In genomic region chr12:50505945-50506344, GRCh38 we compare ENCODE assay signal across 8 cellular contexts. TPM values are rescaled to one million over a fixed set of nuclear protein-coding genes. Genes with fewer than 3 reads are reported as not detected.
DNase-seq lines count a peak whose midpoint lies in the region; ATAC-seq and TF ChIP-seq lines count a peak whose summit lies in the region.

No MANE protein-coding gene starts in this region.

- WGBS in esophagus squamous epithelium, 2 donors, result 4% methylated on average over 3 of the region's 3 CpGs

- H3K36me3 Mint-ChIP-seq in activated CD8-positive, alpha-beta memory T cell treated with anti-CD3 and anti-CD28 coated beads, Interleukin-2, amount 10 ng/mL, durations not matched to agents 7 days and 5 days, result no peaks in the 10 kb centered on the region
- H3K36me3 Mint-ChIP-seq in naive thymus-derived CD8-positive, alpha-beta T cell, result peaks cover 0 to under 1% (median 0%) of the 10 kb centered on the region in 3 donors

- H3K36me3 ChIP-seq in SU-DHL-6 (ENCODE audit: low read length), result no peaks in the 10 kb centered on the region
- H3K36me3 ChIP-seq in esophagus squamous epithelium, result no peaks in the 10 kb centered on the region

- H3K79me2 ChIP-seq in SU-DHL-6 (ENCODE audit: insufficient read depth, low read length), result peaks cover 38% of the 10 kb centered on the region

- CTCF ChIA-PET in activated CD8-positive, alpha-beta memory T cell treated with anti-CD3 and anti-CD28 coated beads, Interleukin-2, amount 10 ng/mL, durations not matched to agents 7 days and 5 days (lab: Charles Lee), result interaction anchor here (0.6 to 11.1 kb wide), 20 partner anchors 8 to 578 kb away, joined by 3 to 135 read pairs (median 6); partner anchors contain the start of gene CSRNP2

- H3K9ac ChIP-seq in SU-DHL-6 (ENCODE audit: low read length), result peak overlapping the region; percentile 80

- peak overlapping the region; percentile 92 for H3K27ac Mint-ChIP-seq in activated CD8-positive, alpha-beta memory T cell treated with anti-CD3 and anti-CD28 coated beads, Interleukin-2, amount 10 ng/mL, durations not matched to agents 7 days and 5 days
- peak overlapping the region; percentile 62 to 95 (median 94) for H3K27ac Mint-ChIP-seq in naive thymus-derived CD8-positive, alpha-beta T cell

- POLR2A ChIA-PET in naive thymus-derived CD8-positive, alpha-beta T cell (lab: Charles Lee), result interaction anchor here (0.6 to 4.5 kb wide), 10 partner anchors 8 to 521 kb away, joined by 3 to 26 read pairs (median 8); partner anchors contain the start of gene ATF1

- H2AFZ ChIP-seq in SU-DHL-6 (ENCODE audit: low read depth, low read length, severe bottlenecking), result peak overlapping the region; percentile 84

- DNase-seq in activated CD8-positive, alpha-beta memory T cell treated with anti-CD3 and anti-CD28 coated beads, Interleukin-2, amount 10 ng/mL, durations not matched to agents 7 days and 5 days, result no peak
- DNase-seq in activated CD8-positive, alpha-beta memory T cell treated with anti-CD3 and anti-CD28 coated beads, Interleukin-2, amount 50 U/mL, for 48 hours, result no peak
- DNase-seq in esophagus squamous epithelium (lab: John Stamatoyannopoulos, UW), result no peak
- peak in 1 of 10 donors; percentile 12 for DNase-seq in naive thymus-derived CD8-positive, alpha-beta T cell
- DNase-seq in SK-N-DZ (ENCODE audit: low spot score), result no peak
- no peak for DNase-seq in GM13976 (ENCODE audit: low spot score)

- peaks cover 38 to 62% (median 39%) of the 10 kb centered on the region in 3 donors for H3K4me1 ChIP-seq in esophagus squamous epithelium

- ATAC-seq in activated CD8-positive, alpha-beta memory T cell treated with anti-CD3 and anti-CD28 coated beads, Interleukin-2, amount 10 ng/mL, durations not matched to agents 7 days and 5 days, result no peak
- no peak for ATAC-seq in naive thymus-derived CD8-positive, alpha-beta T cell
- no peak for ATAC-seq in GM19035 (IDR thresholded peaks at IDR 0.05; ENCODE audit: unreplicated experiment)

- in situ Hi-C loops in GM13976 (cut with MboI; ENCODE audit: low sequenced_read_pairs, unreplicated experiment), result loop anchor here (5.0 kb wide), 1 partner anchor 131 kb away; no protein-coding TSS in a partner anchor

- H3K9me3 ChIP-seq in SU-DHL-6 (ENCODE audit: insufficient read depth, low read length), result no peaks in the 10 kb centered on the region
- no peaks in the 10 kb centered on the region for H3K9me3 ChIP-seq in esophagus squamous epithelium

- H3K9me2 ChIP-seq in SU-DHL-6 (replicated peaks; ENCODE audit: insufficient read depth, low read length), result no peaks in the 10 kb centered on the region

- peak overlapping the region; percentile 70 for H3K4me3 ChIP-seq in SU-DHL-6 (ENCODE audit: insufficient read depth, low read length, poor library complexity, severe bottlenecking)
- H3K4me3 ChIP-seq in esophagus squamous epithelium, result peak overlapping the region; percentile 71 to 98 (median 85)

- no peaks in the 10 kb centered on the region for H3K9me3 Mint-ChIP-seq in activated CD8-positive, alpha-beta memory T cell treated with anti-CD3 and anti-CD28 coated beads, Interleukin-2, amount 10 ng/mL, durations not matched to agents 7 days and 5 days (ENCODE audit: low read depth)
- H3K9me3 Mint-ChIP-seq in naive thymus-derived CD8-positive, alpha-beta T cell, result peaks cover 0 to under 1% (median 0%) of the 10 kb centered on the region in 9 donors

- TF ChIP-seq POLR2A in esophagus squamous epithelium (IDR thresholded peaks at IDR 0.05), result no peak

- peaks cover 47% of the 10 kb centered on the region for H3K4me1 Mint-ChIP-seq in activated CD8-positive, alpha-beta memory T cell treated with anti-CD3 and anti-CD28 coated beads, Interleukin-2, amount 10 ng/mL, durations not matched to agents 7 days and 5 days
- peaks cover 32 to 57% (median 51%) of the 10 kb centered on the region in 4 donors for H3K4me1 Mint-ChIP-seq in naive thymus-derived CD8-positive, alpha-beta T cell

- H3K27me3 ChIP-seq in SU-DHL-6 (ENCODE audit: low read length) (no peaks in the 10 kb centered on the region), esophagus squamous epithelium (no peaks in the 10 kb centered on the region)

- no peak overlapping the region for H3K27ac ChIP-seq in SU-DHL-6 (ENCODE audit: low read depth, low read length)
- H3K27ac ChIP-seq in esophagus squamous epithelium, result peak overlapping the region; percentile 3 to 98 (median 94)

- peaks cover 11% of the 10 kb centered on the region; the same call in 1 of the 2 replicates for H3F3A ChIP-seq in SU-DHL-6 (ENCODE audit: insufficient read depth)

- no peaks in the 10 kb centered on the region for H3K27me3 Mint-ChIP-seq in activated CD8-positive, alpha-beta memory T cell treated with anti-CD3 and anti-CD28 coated beads, Interleukin-2, amount 10 ng/mL, durations not matched to agents 7 days and 5 days
- peaks cover 0 to 1% (median 0%) of the 10 kb centered on the region in 5 donors for H3K27me3 Mint-ChIP-seq in naive thymus-derived CD8-positive, alpha-beta T cell

- H4K20me1 ChIP-seq in SU-DHL-6 (ENCODE audit: low read depth, low read length), result peaks cover 13% of the 10 kb centered on the region; the same call in 1 of the 2 replicates

- TF ChIP-seq CTCF in SU-DHL-6 (IDR thresholded peaks at IDR 0.05; ENCODE audit: insufficient read depth, low read length, poor library complexity, severe bottlenecking) (no peak), esophagus squamous epithelium (IDR thresholded peaks at IDR 0.05) (no peak), GM13976 (IDR thresholded peaks at IDR 0.05; ENCODE audit: borderline replicate concordance, control extremely low read depth, extremely low read depth, insufficient read depth, missing control alignments) (no peak)

- H3K4me3 Mint-ChIP-seq in activated CD8-positive, alpha-beta memory T cell treated with anti-CD3 and anti-CD28 coated beads, Interleukin-2, amount 10 ng/mL, durations not matched to agents 7 days and 5 days, result peak overlapping the region; percentile 85
- peak overlapping the region; percentile 93 to 98 (median 96) for H3K4me3 Mint-ChIP-seq in naive thymus-derived CD8-positive, alpha-beta T cell

- H3K4me2 ChIP-seq in SU-DHL-6 (ENCODE audit: low read depth, low read length, poor library complexity, severe bottlenecking), result peak overlapping the region; percentile 70

- intact Hi-C loops in esophagus squamous epithelium (cut with DNase I), result loop anchor here (5.0 kb wide), 1 partner anchor 131 kb away; no protein-coding TSS in a partner anchor

RNA-seq across cellular contexts. Expression of gene DIP2B, which starts 1.2 kb away (rescaled TPM):
- total RNA-seq in activated CD8-positive, alpha-beta memory T cell treated with anti-CD3 and anti-CD28 coated beads, Interleukin-2, amount 10 ng/mL, durations not matched to agents 7 days and 5 days, result 10 to 100 TPM; 14.7 to 14.8 TPM
- 10 to 100 TPM; 31.1 to 57.2 (median 46.5) TPM for total RNA-seq in esophagus squamous epithelium
- total RNA-seq in naive thymus-derived CD8-positive, alpha-beta T cell, result 10 to 100 TPM; 28.6 to 31.5 TPM
- 10 to 100 TPM in 1 of 3 donors, 1 to 10 TPM in 2; 6.2 to 13.5 (median 9.4) TPM for polyA plus RNA-seq in naive thymus-derived CD8-positive, alpha-beta T cell
- polyA plus RNA-seq in SK-N-DZ (2014; cell fraction: cytosol; rRNA removed), result 21.8 and 25.9 TPM in 2 replicates
- polyA plus RNA-seq in SK-N-DZ (2014; cell fraction: nucleus; rRNA removed), result 14.7 and 20.2 TPM in 2 replicates
